ENCODE assay signal across 10 cellular contexts in genomic region chr17:82858376-82859126, GRCh38. TPM values are rescaled to one million over a fixed set of nuclear protein-coding genes. Genes with fewer than 3 reads are reported as not detected.
DNase-seq lines count a peak whose midpoint lies in the region; ATAC-seq lines count a peak whose summit lies in the region.
"Had no signal": no experiment of that assay in that cellular context is flagged by ENCODE, and none has a peak within 500 bp of the region (broad histone marks: within the 10 kb centered on the region; RNA-seq: fewer than 3 reads in every experiment).

No MANE protein-coding gene starts in this region.

- no peaks in the 10 kb centered on the region for H3K9me3 ChIP-seq in esophagus (ENCODE audit: control insufficient read depth in 2 of 2, insufficient read depth in 1 of 2, low read depth in 1 of 2, low read length in 1 of 2)

- DNase-seq in HT-29 (ENCODE audit: low spot score): peak; percentile 81
- DNase-seq in activated CD4-positive, alpha-beta memory T cell treated with anti-CD3 and anti-CD28 coated beads for 36 hours: peak; percentile 30
- no peak for DNase-seq in stimulated activated effector memory CD8-positive, alpha-beta T cell treated with anti-CD3 and anti-CD28 coated beads, Interleukin-12 subunit alpha, Interleukin-12 subunit beta, amount 100 ng/mL, for 72 hours (ENCODE audit: low spot score in 2 of 2)
- no peak for DNase-seq in NCI-H2227 (lab: John Stamatoyannopoulos, UW; ENCODE audit: unreplicated experiment)
- DNase-seq in hepatic stellate cell (ENCODE audit: low spot score): no peak

- peaks cover 48% of the 10 kb centered on the region for H3K4me1 Mint-ChIP-seq in activated CD4-positive, alpha-beta memory T cell treated with anti-CD3 and anti-CD28 coated beads for 36 hours (ENCODE audit: low read depth)
- peaks cover 50% of the 10 kb centered on the region for H3K4me1 Mint-ChIP-seq in stimulated activated effector memory CD8-positive, alpha-beta T cell treated with anti-CD3 and anti-CD28 coated beads, Interleukin-12 subunit alpha, Interleukin-12 subunit beta, amount 100 ng/mL, for 72 hours

- H3K27ac Mint-ChIP-seq in activated CD4-positive, alpha-beta memory T cell treated with anti-CD3 and anti-CD28 coated beads for 36 hours: peak overlapping the region; percentile 93
- H3K27ac Mint-ChIP-seq in stimulated activated effector memory CD8-positive, alpha-beta T cell treated with anti-CD3 and anti-CD28 coated beads, Interleukin-12 subunit alpha, Interleukin-12 subunit beta, amount 100 ng/mL, for 72 hours: peak overlapping the region; percentile 96

- CTCF ChIA-PET in activated CD4-positive, alpha-beta memory T cell treated with anti-CD3 and anti-CD28 coated beads for 36 hours (lab: Charles Lee): interaction anchor here (1.2 kb wide), 1 partner anchor 60 kb away, joined by 3 read pairs; no protein-coding TSS in a partner anchor

- H3K36me3 ChIP-seq in esophagus (ENCODE audit: control insufficient read depth in 2 of 2, insufficient read depth in 2 of 2, low read length in 1 of 2): peaks cover 0 to 3% of the 10 kb centered on the region in 2 donors

- H3K27ac ChIP-seq in esophagus (ENCODE audit: low read depth in 2 of 2, low read length in 1 of 2): peak overlapping the region; percentile 95 to 98

- ATAC-seq in stimulated activated effector memory CD8-positive, alpha-beta T cell treated with anti-CD3 and anti-CD28 coated beads, Interleukin-12 subunit alpha, Interleukin-12 subunit beta, amount 100 ng/mL, for 72 hours: peak; percentile 3
- ATAC-seq in HG03378 (IDR thresholded peaks at IDR 0.05; ENCODE audit: unreplicated experiment) (no peak), HG02885 (IDR thresholded peaks at IDR 0.05; ENCODE audit: poor library complexity, unreplicated experiment) (no peak)

- H3K4me3 ChIP-seq in esophagus (ENCODE audit: low read depth in 1 of 2, low read length in 2 of 2): peak overlapping the region in 1 of 2 donors; percentile 2

- H3K36me3 Mint-ChIP-seq in activated CD4-positive, alpha-beta memory T cell treated with anti-CD3 and anti-CD28 coated beads for 36 hours: peaks cover 5% of the 10 kb centered on the region
- H3K36me3 Mint-ChIP-seq in stimulated activated effector memory CD8-positive, alpha-beta T cell treated with anti-CD3 and anti-CD28 coated beads, Interleukin-12 subunit alpha, Interleukin-12 subunit beta, amount 100 ng/mL, for 72 hours: peaks cover 16% of the 10 kb centered on the region

- POLR2A ChIA-PET in activated CD4-positive, alpha-beta memory T cell treated with anti-CD3 and anti-CD28 coated beads for 36 hours (lab: Charles Lee): no interaction called here

- peaks cover 9 to 28% of the 10 kb centered on the region in 2 donors for H3K4me1 ChIP-seq in esophagus (ENCODE audit: control insufficient read depth in 2 of 2, insufficient read depth in 2 of 2, low read length in 1 of 2)

- WGBS in esophagus, 2 donors: 58% methylated on average over 28 of the region's 28 CpGs

- intact Hi-C loops in activated CD4-positive, alpha-beta memory T cell treated with anti-CD3 and anti-CD28 coated beads for 36 hours (cut with micrococcal nuclease): no loop called here

- no peaks in the 10 kb centered on the region for H3K9me3 Mint-ChIP-seq in activated CD4-positive, alpha-beta memory T cell treated with anti-CD3 and anti-CD28 coated beads for 36 hours
- no peaks in the 10 kb centered on the region for H3K9me3 Mint-ChIP-seq in stimulated activated effector memory CD8-positive, alpha-beta T cell treated with anti-CD3 and anti-CD28 coated beads, Interleukin-12 subunit alpha, Interleukin-12 subunit beta, amount 100 ng/mL, for 72 hours

- H3K27me3 Mint-ChIP-seq in activated CD4-positive, alpha-beta memory T cell treated with anti-CD3 and anti-CD28 coated beads for 36 hours: no peaks in the 10 kb centered on the region

- H3K27me3 ChIP-seq in esophagus (ENCODE audit: control insufficient read depth in 1 of 2, insufficient read depth in 2 of 2, low read length in 2 of 2): no peaks in the 10 kb centered on the region

- no peak overlapping the region for H3K4me3 Mint-ChIP-seq in activated CD4-positive, alpha-beta memory T cell treated with anti-CD3 and anti-CD28 coated beads for 36 hours
- H3K4me3 Mint-ChIP-seq in stimulated activated effector memory CD8-positive, alpha-beta T cell treated with anti-CD3 and anti-CD28 coated beads, Interleukin-12 subunit alpha, Interleukin-12 subunit beta, amount 100 ng/mL, for 72 hours: peak overlapping the region; percentile 82

RNA-seq across cellular contexts. Expression of gene ZNF750, which starts 18.7 kb away (rescaled TPM):
- total RNA-seq in HT-29 (2014; rRNA removed; shearing (Covaris generic)): 0.05 TPM in 1 of 2 replicates, not detected in the other
- total RNA-seq in activated CD4-positive, alpha-beta memory T cell treated with anti-CD3 and anti-CD28 coated beads for 36 hours: not detected
- 100 to 1,000 TPM in 1 of 2 donors, 10 to 100 TPM in 1; 30.2 to 111 TPM for polyA plus RNA-seq in esophagus
- total RNA-seq: NCI-H460, subcutaneous adipose tissue had no signal

Comparison
In these comparisons a context has a peak if more than half of its experiments do, and no peak if none do; other contexts are left out.
1. DNase-seq: peak in HT-29 (single experiment) and activated CD4-positive, alpha-beta memory T cell treated with anti-CD3 and anti-CD28 coated beads for 36 hours (single experiment); none in stimulated activated effector memory CD8-positive, alpha-beta T cell treated with anti-CD3 and anti-CD28 coated beads, Interleukin-12 subunit alpha, Interleukin-12 subunit beta, amount 100 ng/mL, for 72 hours (0 of 2), NCI-H2227 (single experiment) and hepatic stellate cell (single experiment).